ENCODE assay signal across 8 cellular contexts in the genomic region with DNA sequence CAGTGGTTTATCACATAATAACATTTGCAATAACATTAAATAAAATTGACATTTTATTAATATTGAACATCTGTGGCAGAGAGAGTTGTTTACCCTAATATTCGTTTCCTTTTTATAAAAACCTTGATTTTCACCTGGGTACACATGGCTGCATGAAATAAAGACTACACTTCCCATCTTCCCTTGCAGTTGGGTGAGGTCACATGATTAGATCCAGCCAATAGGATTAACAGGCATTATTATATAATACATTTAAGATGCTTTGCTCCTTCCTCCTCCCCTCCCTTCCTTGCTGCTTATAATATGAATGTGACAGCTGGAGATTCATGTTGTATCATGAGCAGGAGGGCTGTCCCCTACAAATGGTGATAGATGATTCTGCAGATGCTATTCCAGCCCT.
DNase-seq lines count a peak whose midpoint lies in the region; ATAC-seq and TF ChIP-seq lines count a peak whose summit lies in the region.

No MANE protein-coding gene starts in this region.

- H3K9me3 ChIP-seq in breast epithelium = no peaks in the 10 kb centered on the region
- H3K9me3 ChIP-seq in adipocyte (ENCODE audit: control insufficient read depth, low read length) = no peaks in the 10 kb centered on the region

- ATAC-seq in HG03378 (IDR thresholded peaks at IDR 0.05; ENCODE audit: unreplicated experiment) (peak; percentile 79), GM19324 (IDR thresholded peaks at IDR 0.05; ENCODE audit: low FRiP score, unreplicated experiment) (no peak)
- ATAC-seq in stimulated activated memory B cell treated with anti-CD40 and anti-IgM and Interleukin-4, amounts not matched to agents 10 μg/mL and 1 μg/mL and 100 μg/mL, for 72 hours = peak; percentile 43

- DNase-seq in MCF 10A (ENCODE audit: unreplicated experiment) = peak; percentile 38
- no peak for DNase-seq in breast epithelium (ENCODE audit: low spot score in 2 of 2)
- DNase-seq in adipocyte (ENCODE audit: low read depth) = peak; percentile 9
- DNase-seq in SKM-1 (lab: John Stamatoyannopoulos, UW; ENCODE audit: unreplicated experiment) = no peak
- DNase-seq in activated CD4-positive, alpha-beta memory T cell treated with anti-CD3 and anti-CD28 coated beads, Interleukin-2, amount 10 ng/mL, durations not matched to agents 7 days and 5 days = no peak

- H3K9me3 Mint-ChIP-seq in MCF 10A (ENCODE audit: unreplicated experiment) = no peaks in the 10 kb centered on the region
- no peaks in the 10 kb centered on the region for H3K9me3 Mint-ChIP-seq in stimulated activated memory B cell treated with anti-CD40 and anti-IgM and Interleukin-4, amounts not matched to agents 10 μg/mL and 1 μg/mL and 100 μg/mL, for 72 hours
- H3K9me3 Mint-ChIP-seq in activated CD4-positive, alpha-beta memory T cell treated with anti-CD3 and anti-CD28 coated beads, Interleukin-2, amount 10 ng/mL, durations not matched to agents 7 days and 5 days = no peaks in the 10 kb centered on the region

- H3K4me1 ChIP-seq in breast epithelium (no peaks in the 10 kb centered on the region), adipocyte (ENCODE audit: control insufficient read depth, insufficient read depth, low read length) (no peaks in the 10 kb centered on the region)

- no peaks in the 10 kb centered on the region for H3K36me3 Mint-ChIP-seq in MCF 10A (ENCODE audit: insufficient read depth, unreplicated experiment)
- no peaks in the 10 kb centered on the region for H3K36me3 Mint-ChIP-seq in stimulated activated memory B cell treated with anti-CD40 and anti-IgM and Interleukin-4, amounts not matched to agents 10 μg/mL and 1 μg/mL and 100 μg/mL, for 72 hours
- H3K36me3 Mint-ChIP-seq in activated CD4-positive, alpha-beta memory T cell treated with anti-CD3 and anti-CD28 coated beads, Interleukin-2, amount 10 ng/mL, durations not matched to agents 7 days and 5 days (ENCODE audit: low read depth) = no peaks in the 10 kb centered on the region

- intact Hi-C loops in MCF 10A (cut with micrococcal nuclease) (no loop called here), breast epithelium (cut with DNase I; ENCODE audit: low total_unique reads) (no loop called here)

- TF ChIP-seq POLR2A in breast epithelium (IDR thresholded peaks at IDR 0.05) = no peak

- H3K4me3 ChIP-seq in breast epithelium (no peak overlapping the region), adipocyte (ENCODE audit: low read length) (no peak overlapping the region)

- H3K27me3 Mint-ChIP-seq in MCF 10A (ENCODE audit: insufficient read depth, unreplicated experiment) = peaks cover 3% of the 10 kb centered on the region
- H3K27me3 Mint-ChIP-seq in stimulated activated memory B cell treated with anti-CD40 and anti-IgM and Interleukin-4, amounts not matched to agents 10 μg/mL and 1 μg/mL and 100 μg/mL, for 72 hours = peaks cover 9% of the 10 kb centered on the region
- H3K27me3 Mint-ChIP-seq in activated CD4-positive, alpha-beta memory T cell treated with anti-CD3 and anti-CD28 coated beads, Interleukin-2, amount 10 ng/mL, durations not matched to agents 7 days and 5 days = peaks cover 1% of the 10 kb centered on the region

- CTCF ChIA-PET in MCF 10A (lab: Yijun Ruan, JAX) = interaction anchor here (0.6 to 1.8 kb wide), 4 partner anchors 13 to 425 kb away, joined by 3 to 5 read pairs (median 4); no protein-coding TSS in a partner anchor
- CTCF ChIA-PET in activated CD4-positive, alpha-beta memory T cell treated with anti-CD3 and anti-CD28 coated beads, Interleukin-2, amount 10 ng/mL, durations not matched to agents 7 days and 5 days (lab: Charles Lee) = no interaction called here

- POLR2A ChIA-PET in MCF 10A (lab: Yijun Ruan, JAX) = no interaction called here
- POLR2A ChIA-PET in activated CD4-positive, alpha-beta memory T cell treated with anti-CD3 and anti-CD28 coated beads, Interleukin-2, amount 10 ng/mL, durations not matched to agents 7 days and 5 days (lab: Charles Lee) = no interaction called here

- H3K4me1 Mint-ChIP-seq in MCF 10A (ENCODE audit: insufficient read depth, unreplicated experiment) = no peaks in the 10 kb centered on the region
- H3K4me1 Mint-ChIP-seq in stimulated activated memory B cell treated with anti-CD40 and anti-IgM and Interleukin-4, amounts not matched to agents 10 μg/mL and 1 μg/mL and 100 μg/mL, for 72 hours = no peaks in the 10 kb centered on the region
- H3K4me1 Mint-ChIP-seq in activated CD4-positive, alpha-beta memory T cell treated with anti-CD3 and anti-CD28 coated beads, Interleukin-2, amount 10 ng/mL, durations not matched to agents 7 days and 5 days = no peaks in the 10 kb centered on the region

- H3K9ac ChIP-seq in adipocyte (ENCODE audit: low read length) = no peak overlapping the region

- H3K4me3 Mint-ChIP-seq in MCF 10A (ENCODE audit: unreplicated experiment) = no peak overlapping the region
- H3K4me3 Mint-ChIP-seq in stimulated activated memory B cell treated with anti-CD40 and anti-IgM and Interleukin-4, amounts not matched to agents 10 μg/mL and 1 μg/mL and 100 μg/mL, for 72 hours = no peak overlapping the region
- H3K4me3 Mint-ChIP-seq in activated CD4-positive, alpha-beta memory T cell treated with anti-CD3 and anti-CD28 coated beads, Interleukin-2, amount 10 ng/mL, durations not matched to agents 7 days and 5 days = no peak overlapping the region

- H3K27ac ChIP-seq in breast epithelium = no peak overlapping the region

- TF ChIP-seq CTCF in MCF 10A (IDR thresholded peaks at IDR 0.05; ENCODE audit: unreplicated experiment) = no peak
- no peak for TF ChIP-seq CTCF in breast epithelium (IDR thresholded peaks at IDR 0.05)

- H3K27me3 ChIP-seq in breast epithelium (no peaks in the 10 kb centered on the region), adipocyte (replicated peaks; ENCODE audit: control insufficient read depth, insufficient read depth, low read length) (peaks cover 5% of the 10 kb centered on the region)

- H3K36me3 ChIP-seq in breast epithelium = no peaks in the 10 kb centered on the region
- no peaks in the 10 kb centered on the region for H3K36me3 ChIP-seq in adipocyte (ENCODE audit: control insufficient read depth, insufficient read depth, low read length, severe bottlenecking)

- H3K27ac Mint-ChIP-seq in MCF 10A (ENCODE audit: low read depth, unreplicated experiment) = no peak overlapping the region
- H3K27ac Mint-ChIP-seq in stimulated activated memory B cell treated with anti-CD40 and anti-IgM and Interleukin-4, amounts not matched to agents 10 μg/mL and 1 μg/mL and 100 μg/mL, for 72 hours = no peak overlapping the region
- H3K27ac Mint-ChIP-seq in activated CD4-positive, alpha-beta memory T cell treated with anti-CD3 and anti-CD28 coated beads, Interleukin-2, amount 10 ng/mL, durations not matched to agents 7 days and 5 days = no peak overlapping the region

- no TSS peak for BruUV-seq in MCF 10A (replicated peaks; lab: Mats Ljungman, UMichigan)

Comparison
In these comparisons a context has a peak if more than half of its experiments do, and no peak if none do; other contexts are left out.
1. DNase-seq: peak in MCF 10A (single experiment) and adipocyte (single experiment); none in breast epithelium (0 of 2), SKM-1 (single experiment) and activated CD4-positive, alpha-beta memory T cell treated with anti-CD3 and anti-CD28 coated beads, Interleukin-2, amount 10 ng/mL, durations not matched to agents 7 days and 5 days (single experiment).